In the genomic region with DNA sequence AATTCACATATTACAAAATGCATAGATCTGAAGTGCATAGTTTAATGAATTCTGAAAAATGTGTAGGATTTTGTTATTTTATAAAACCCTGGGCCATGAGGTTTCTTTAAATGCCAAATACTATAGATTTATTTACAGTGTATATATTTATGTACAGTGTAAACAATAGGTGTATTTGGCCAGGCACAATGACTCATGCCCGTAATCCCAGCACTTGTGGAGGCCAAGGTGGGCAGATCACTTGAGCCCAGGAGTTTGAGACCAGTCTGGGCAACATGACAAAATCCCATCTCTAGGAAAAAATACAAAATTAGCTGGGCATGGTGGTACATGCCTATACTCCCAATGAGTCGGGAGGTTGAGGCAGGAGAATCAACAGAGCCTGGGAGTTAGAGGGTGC, we compare ENCODE assay signal across 20 cellular contexts.
"Had no signal": no experiment of that assay in that cellular context is flagged by ENCODE, and none has a peak within 500 bp of the region (broad histone marks: within the 10 kb centered on the region; RNA-seq: fewer than 3 reads in every experiment).

No MANE protein-coding gene starts in this region.

- H3K4me3 ChIP-seq: hepatocyte, left ventricle myocardium inferior, lung, sigmoid colon, skin epidermis, testis, tibial nerve, upper lobe of right lung, vagina had no signal

- H3K27me3 ChIP-seq: hepatocyte, sigmoid colon, testis, tibial nerve, upper lobe of right lung, vagina had no signal

- H3K4me1 ChIP-seq: left ventricle myocardium inferior, testis had no signal

- H3K27ac ChIP-seq: hepatocyte, left ventricle myocardium inferior, sigmoid colon, skin epidermis, testis, upper lobe of right lung, vagina had no signal

- DNase-seq: erythroblast; foreskin melanocyte; kidney; left cardiac atrium; left ventricle myocardium inferior; mesendoderm; naive B cell; posterior cingulate gyrus; sigmoid colon; stimulated activated CD4-positive, alpha-beta T cell treated with anti-CD3 and anti-CD28 coated beads, Interleukin-2, amount 100 ng/mL, for 24 hours; stimulated activated CD4-positive, alpha-beta T cell treated with anti-CD3 and anti-CD28 coated beads, Interleukin-4, amount 100 ng/mL, for 4 hours; stimulated activated naive B cell treated with anti-CD40 and anti-IgM and Interleukin-4, amounts not matched to agents 10 μg/mL and 1 μg/mL and 100 μg/mL, for 72 hours; stimulated activated naive CD8-positive, alpha-beta T cell treated with anti-CD3 and anti-CD28 coated beads, Interleukin-15, amount 100 ng/mL, for 72 hours; testis; upper lobe of right lung had no signal

- H3K36me3 ChIP-seq: left ventricle myocardium inferior, sigmoid colon, tibial nerve, upper lobe of right lung, vagina had no signal

- H3K9me3 ChIP-seq: left ventricle myocardium inferior, sigmoid colon, testis, tibial nerve, upper lobe of right lung, vagina had no signal

- H2AFZ ChIP-seq: hepatocyte had no signal

- FAIRE-seq: kidney had no signal

- H3K4me2 ChIP-seq: hepatocyte had no signal
